ENCODE assay signal across 2 cellular contexts in genomic region chr12:109988274-109988673, GRCh38.
A peak's percentile ranks its signal among the peaks of the same experiment; 100 is the strongest.
TF ChIP-seq lines count a peak whose summit lies in the region.

No MANE protein-coding gene starts in this region.

TF ChIP-seq in HEK293, 187 proteins besides CTCF, POLR2A, EP300 and RAD21:
- TF ChIP-seq ZNF555 (tag by site-specific recombination; conservative IDR thresholded peaks at IDR 0.05) (no peak), ZNF521 (tag by site-specific recombination; IDR thresholded peaks at IDR 0.05) (no peak), ZNF121 (tag by site-specific recombination; IDR thresholded peaks at IDR 0.05) (peak; percentile 83)

TF ChIP-seq in K562, 482 proteins besides CTCF, POLR2A, EP300 and RAD21:
- TF ChIP-seq ZNF121 (CRISPR knock-in tag; conservative IDR thresholded peaks at IDR 0.05) = peak; percentile 57
- TF ChIP-seq MBD1 (CRISPR knock-in tag; IDR thresholded peaks at IDR 0.05) = no peak
- TF ChIP-seq CBX1 (IDR thresholded peaks at IDR 0.05; ENCODE audit: low read depth) = no peak
